In genomic region chr10:13872411-13872810, GRCh38 we compare ENCODE assay signal across 26 cellular contexts.
DNase-seq lines count a peak whose midpoint lies in the region; ATAC-seq and TF ChIP-seq lines count a peak whose summit lies in the region.
"Had no signal": no experiment of that assay in that cellular context is flagged by ENCODE, and none has a peak within 500 bp of the region (broad histone marks: within the 10 kb centered on the region; RNA-seq: fewer than 3 reads in every experiment).

No MANE protein-coding gene starts in this region.

- no peaks in the 10 kb centered on the region for H4K20me1 ChIP-seq in DOHH2 (ENCODE audit: control insufficient read depth, insufficient read depth, low read depth, low read length)
- H4K20me1 ChIP-seq in OCI-LY7 (ENCODE audit: insufficient read depth, low read length) = no peaks in the 10 kb centered on the region

- H3K27me3 Mint-ChIP-seq in endodermal cell (ENCODE audit: insufficient read depth) = no peaks in the 10 kb centered on the region
- H3K27me3 Mint-ChIP-seq: activated CD4-positive, alpha-beta T cell treated with anti-CD3 and anti-CD28 coated beads for 36 hours; CD4-positive, alpha-beta T cell; progenitor cell of endocrine pancreas had no signal

- intact Hi-C loops in OCI-LY7 (cut with micrococcal nuclease; ENCODE audit: unreplicated experiment) = loop anchor here (10.0 kb wide), 1 partner anchor 88 kb away; no protein-coding TSS in a partner anchor

- CTCF ChIA-PET in OCI-LY7 (lab: Charles Lee; ENCODE audit: unreplicated experiment) (no interaction called here), GM10248 (lab: Yijun Ruan, JAX) (interaction anchor here (1.2 kb wide), 1 partner anchor 10 kb away, joined by 4 read pairs; no protein-coding TSS in a partner anchor)

- H3K79me2 ChIP-seq in DOHH2 (ENCODE audit: control insufficient read depth, low read length) (no peaks in the 10 kb centered on the region), OCI-LY7 (ENCODE audit: insufficient read depth, low read depth, low read length) (no peaks in the 10 kb centered on the region)

- H3K36me3 Mint-ChIP-seq in endodermal cell (ENCODE audit: low read depth) = no peaks in the 10 kb centered on the region
- H3K36me3 Mint-ChIP-seq: activated CD8-positive, alpha-beta memory T cell treated with anti-CD3 and anti-CD28 coated beads, Interleukin-2, amount 10 ng/mL, durations not matched to agents 7 days and 5 days; activated naive CD8-positive, alpha-beta T cell treated with anti-CD3 and anti-CD28 coated beads, Interleukin-2, amount 10 ng/mL, durations not matched to agents 7 days and 5 days; memory B cell; natural killer cell had no signal

- H3K4me1 ChIP-seq in DOHH2 (ENCODE audit: control insufficient read depth, low read length) (peaks cover 46% of the 10 kb centered on the region), OCI-LY7 (ENCODE audit: insufficient read depth, low read length, poor library complexity, severe bottlenecking) (peaks cover 15% of the 10 kb centered on the region), endodermal cell (ENCODE audit: control insufficient read depth, insufficient read depth, low read length) (peaks cover 4% of the 10 kb centered on the region), neutrophil (ENCODE audit: control insufficient read depth in 1 of 2, insufficient read depth in 1 of 2, low read depth in 1 of 2, low read length in 1 of 2) (peaks cover 28 to 30% of the 10 kb centered on the region in 2 experiments)

- H3K4me3 ChIP-seq in DOHH2 (ENCODE audit: low read length) = no peak overlapping the region
- H3K4me3 ChIP-seq in OCI-LY7 (ENCODE audit: low read depth, low read length, poor library complexity, severe bottlenecking) = no peak overlapping the region
- no peak overlapping the region for H3K4me3 ChIP-seq in endodermal cell (ENCODE audit: low read length)
- no peak overlapping the region for H3K4me3 ChIP-seq in neutrophil (ENCODE audit: low read depth in 1 of 2, low read length in 1 of 2)
- no peak overlapping the region for H3K4me3 ChIP-seq in foreskin fibroblast (ENCODE audit: low read depth in 1 of 2, low read length in 2 of 2)
- H3K4me3 ChIP-seq: skin epidermis, thyroid gland had no signal

- H3K4me1 Mint-ChIP-seq in endodermal cell = no peaks in the 10 kb centered on the region
- H3K4me1 Mint-ChIP-seq: activated CD8-positive, alpha-beta memory T cell treated with anti-CD3 and anti-CD28 coated beads, Interleukin-2, amount 10 ng/mL, durations not matched to agents 7 days and 5 days; activated T-helper 17 cell treated with anti-CD3 and anti-CD28 coated beads, Interleukin-2, amount 50 U/mL, for 72 hours; natural killer cell had no signal

- H3K4me2 ChIP-seq in DOHH2 (ENCODE audit: low read length) = peak overlapping the region; percentile 69; the same call in 1 of the 2 replicates
- H3K4me2 ChIP-seq in OCI-LY7 (ENCODE audit: low read length) = no peak overlapping the region

- H3K9me3 ChIP-seq in DOHH2 (ENCODE audit: control insufficient read depth, insufficient read depth, low read length) (no peaks in the 10 kb centered on the region), OCI-LY7 (ENCODE audit: low read length) (no peaks in the 10 kb centered on the region), endodermal cell (ENCODE audit: control insufficient read depth, low read length) (no peaks in the 10 kb centered on the region), neutrophil (no peaks in the 10 kb centered on the region)
- H3K9me3 ChIP-seq: thyroid gland had no signal

- H3K36me3 ChIP-seq in DOHH2 (ENCODE audit: control insufficient read depth, low read length) = no peaks in the 10 kb centered on the region
- no peaks in the 10 kb centered on the region for H3K36me3 ChIP-seq in OCI-LY7 (ENCODE audit: insufficient read depth, low read length)
- no peaks in the 10 kb centered on the region for H3K36me3 ChIP-seq in endodermal cell (ENCODE audit: control insufficient read depth, insufficient read depth, low read length)
- H3K36me3 ChIP-seq in neutrophil = no peaks in the 10 kb centered on the region
- H3K36me3 ChIP-seq: thyroid gland had no signal

- no peaks in the 10 kb centered on the region for H3K27me3 ChIP-seq in DOHH2 (ENCODE audit: control insufficient read depth, low read length)
- H3K27me3 ChIP-seq in endodermal cell (ENCODE audit: control insufficient read depth, insufficient read depth, low read length, poor library complexity, severe bottlenecking) = no peaks in the 10 kb centered on the region
- peaks cover 5% of the 10 kb centered on the region for H3K27me3 ChIP-seq in neutrophil
- H3K27me3 ChIP-seq: thyroid gland had no signal

- H3F3A ChIP-seq in DOHH2 (ENCODE audit: control insufficient read depth, insufficient read depth) = peaks cover 5% of the 10 kb centered on the region; the same call in 1 of the 2 replicates

- BruUV-seq in OCI-LY7 (replicated peaks; lab: Mats Ljungman, UMichigan) = no TSS peak

- no peak overlapping the region for H3K4me3 Mint-ChIP-seq in endodermal cell
- H3K4me3 Mint-ChIP-seq: activated CD4-positive, alpha-beta T cell treated with anti-CD3 and anti-CD28 coated beads for 36 hours; activated CD8-positive, alpha-beta memory T cell treated with anti-CD3 and anti-CD28 coated beads, Interleukin-2, amount 10 ng/mL, durations not matched to agents 7 days and 5 days; activated naive CD8-positive, alpha-beta T cell treated with anti-CD3 and anti-CD28 coated beads, Interleukin-2, amount 10 ng/mL, durations not matched to agents 7 days and 5 days; activated T-helper 17 cell treated with anti-CD3 and anti-CD28 coated beads, Interleukin-2, amount 50 U/mL, for 72 hours; CD4-positive, alpha-beta T cell; memory B cell; natural killer cell had no signal

- H3K9ac ChIP-seq in endodermal cell (ENCODE audit: extremely low read depth, low read length, poor library complexity, severe bottlenecking) = no peak overlapping the region

- WGBS in endodermal cell (ENCODE audit: insufficient coverage in 1 of 2, insufficient read length in 1 of 2), 2 experiments = 93 to 94% methylated on average over 9 of the region's 9 CpGs

- in situ Hi-C loops in GM13977 (cut with MboI; ENCODE audit: low pct_unique_long_range_greater_than_20kb, low sequenced_read_pairs, unreplicated experiment) = no loop called here

- H3K9me2 ChIP-seq in DOHH2 (replicated peaks; ENCODE audit: control insufficient read depth, low read length) (no peaks in the 10 kb centered on the region), OCI-LY7 (ENCODE audit: insufficient read depth, low read length) (no peaks in the 10 kb centered on the region)

- H3K9me3 Mint-ChIP-seq in endodermal cell = no peaks in the 10 kb centered on the region
- H3K9me3 Mint-ChIP-seq: activated naive CD8-positive, alpha-beta T cell treated with anti-CD3 and anti-CD28 coated beads, Interleukin-2, amount 10 ng/mL, durations not matched to agents 7 days and 5 days; activated T-helper 17 cell treated with anti-CD3 and anti-CD28 coated beads, Interleukin-2, amount 50 U/mL, for 72 hours; CD4-positive, alpha-beta T cell; memory B cell; natural killer cell had no signal

- TF ChIP-seq CTCF in DOHH2 (IDR thresholded peaks at IDR 0.05; ENCODE audit: low read depth, low read length, poor library complexity, severe bottlenecking) (no peak), OCI-LY7 (conservative IDR thresholded peaks at IDR 0.05; ENCODE audit: low read length) (no peak), endodermal cell (conservative IDR thresholded peaks at IDR 0.05) (no peak), neutrophil (IDR thresholded peaks at IDR 0.05) (no peak), foreskin fibroblast (IDR thresholded peaks at IDR 0.05; ENCODE audit: low read depth, low read length) (no peak), GM13977 (IDR thresholded peaks at IDR 0.05; ENCODE audit: extremely low read depth, insufficient read depth, missing control alignments) (no peak), GM10248 (IDR thresholded peaks at IDR 0.05; ENCODE audit: control extremely low read depth, extremely low read depth, low read depth, missing control alignments) (no peak)

- no peak for ATAC-seq in GM19035 (IDR thresholded peaks at IDR 0.05; ENCODE audit: unreplicated experiment)
- ATAC-seq: activated CD4-positive, alpha-beta T cell treated with anti-CD3 and anti-CD28 coated beads for 36 hours; activated CD8-positive, alpha-beta memory T cell treated with anti-CD3 and anti-CD28 coated beads, Interleukin-2, amount 10 ng/mL, durations not matched to agents 7 days and 5 days; activated T-helper 17 cell treated with anti-CD3 and anti-CD28 coated beads, Interleukin-2, amount 50 U/mL, for 72 hours; natural killer cell had no signal

- DNase-seq in OCI-LY7 (ENCODE audit: low spot score) (no peak), endodermal cell (no peak), foreskin fibroblast (no peak), GM13977 (ENCODE audit: low spot score) (no peak), GM10248 (ENCODE audit: extremely low spot score) (no peak)
- DNase-seq: ACHN; activated CD4-positive, alpha-beta T cell treated with anti-CD3 and anti-CD28 coated beads for 36 hours; activated CD8-positive, alpha-beta memory T cell treated with anti-CD3 and anti-CD28 coated beads, Interleukin-2, amount 10 ng/mL, durations not matched to agents 7 days and 5 days; activated naive CD8-positive, alpha-beta T cell treated with anti-CD3 and anti-CD28 coated beads, Interleukin-2, amount 10 ng/mL, durations not matched to agents 7 days and 5 days; CD4-positive, alpha-beta T cell; DMS53; foreskin melanocyte; HCEC 1CT; kidney glomerular epithelial cell; natural killer cell; NCI-H748 treated with DMSO at 0.1 percent for 48 hours; stimulated activated CD4-positive, alpha-beta T cell treated with anti-CD3 and anti-CD28 coated beads, Interleukin-2, amount 100 ng/mL, for 24 hours; stimulated activated naive CD4-positive, alpha-beta T cell; thyroid gland had no signal

- H2AFZ ChIP-seq in OCI-LY7 (ENCODE audit: low read length) = 0 out of 2 replicates have a peak overlapping the region, but pooled peaks have one; percentile 43

- H3K27ac Mint-ChIP-seq in endodermal cell = no peak overlapping the region
- H3K27ac Mint-ChIP-seq: activated CD4-positive, alpha-beta T cell treated with anti-CD3 and anti-CD28 coated beads for 36 hours; activated CD8-positive, alpha-beta memory T cell treated with anti-CD3 and anti-CD28 coated beads, Interleukin-2, amount 10 ng/mL, durations not matched to agents 7 days and 5 days; activated T-helper 17 cell treated with anti-CD3 and anti-CD28 coated beads, Interleukin-2, amount 50 U/mL, for 72 hours; CD4-positive, alpha-beta T cell; natural killer cell; progenitor cell of endocrine pancreas had no signal

- H3K27ac ChIP-seq in DOHH2 (ENCODE audit: low read depth, low read length) (no peak overlapping the region), OCI-LY7 (ENCODE audit: low read depth, low read length, poor library complexity, severe bottlenecking) (no peak overlapping the region), endodermal cell (ENCODE audit: low read depth, low read length) (peak overlapping the region; percentile 79), neutrophil (peak overlapping the region; percentile 30)

- POLR2A ChIA-PET in OCI-LY7 (lab: Charles Lee) (interaction anchor here (1.0 to 1.2 kb wide), 3 partner anchors 11 to 77 kb away, joined by 3 to 4 read pairs (median 3); no protein-coding TSS in a partner anchor), GM10248 (lab: Yijun Ruan, JAX) (no interaction called here)

Comparison
In these comparisons a context has a peak if more than half of its experiments do, and no peak if none do; other contexts are left out.
1. H3K27ac ChIP-seq: peak in endodermal cell (single experiment) and neutrophil (single experiment); none in DOHH2 (single experiment) and OCI-LY7 (single experiment).